8 cellular contexts compared by ENCODE assay signal in the genomic region with DNA sequence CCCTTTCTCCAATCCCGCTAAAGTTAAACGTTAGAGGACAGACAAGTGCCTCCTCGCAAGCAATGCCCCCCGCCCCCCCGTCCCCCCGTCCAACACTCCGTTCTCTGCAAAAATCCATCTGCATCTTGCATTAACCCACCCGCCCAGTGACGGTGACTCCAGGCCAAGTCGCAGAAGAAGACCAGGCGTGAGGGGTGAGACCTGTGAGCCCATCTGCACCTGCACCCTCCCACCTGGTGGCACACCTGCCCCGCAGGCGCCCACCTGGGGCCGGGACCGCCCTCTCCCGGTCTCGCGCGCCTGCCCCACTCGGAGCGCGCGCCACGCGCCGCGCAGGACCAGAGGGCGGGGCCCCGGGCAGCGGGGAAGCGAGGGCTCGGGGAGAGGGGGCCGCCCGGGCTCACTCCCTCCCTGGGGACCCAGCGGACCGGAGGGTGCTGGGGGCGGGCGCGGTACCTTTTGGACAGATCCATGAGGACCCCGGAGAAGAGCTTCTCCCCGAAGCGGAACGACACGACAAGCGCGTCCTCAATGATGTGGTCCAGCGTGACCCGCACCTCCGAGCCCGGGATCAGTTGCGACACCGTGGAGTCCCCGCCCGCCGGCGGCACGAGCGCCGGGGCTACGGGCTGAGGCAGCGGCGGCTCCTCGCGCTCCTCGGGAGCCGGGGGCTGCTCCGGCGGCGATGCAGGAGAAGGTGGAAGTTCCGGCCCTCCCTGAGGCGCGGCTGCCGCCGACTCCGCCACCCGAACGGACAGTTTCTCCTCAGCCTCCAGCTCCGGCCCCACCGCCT. TPM values are rescaled to one million over a fixed set of nuclear protein-coding genes. Genes with fewer than 3 reads are reported as not detected.
A peak's percentile ranks its signal among the peaks of the same experiment; 100 is the strongest.
DNase-seq lines count a peak whose midpoint lies in the region; ATAC-seq, FAIRE-seq and TF ChIP-seq lines count a peak whose summit lies in the region.

No MANE protein-coding gene starts in this region.

- peak; percentile 13 for ATAC-seq in HG03139 (IDR thresholded peaks at IDR 0.05; ENCODE audit: unreplicated experiment)

- H3K9me3 Mint-ChIP-seq in progenitor cell of endocrine pancreas (ENCODE audit: low read depth): no peaks in the 10 kb centered on the region

- FAIRE-seq in urothelium cell line (lab: Jason Lieb, UNC): no peak

- POLR2A ChIA-PET in AG04449 (lab: Yijun Ruan, JAX): interaction anchor here (0.8 to 1.2 kb wide), 2 partner anchors 46 to 109 kb away, joined by 4 read pairs; partner anchors contain the start of gene TTC1

- peak; percentile 29 for TF ChIP-seq POLR2A in GM18951 (IDR thresholded peaks at IDR 0.05; ENCODE audit: extremely low read depth, insufficient read depth, insufficient read length)

- intact Hi-C loops in cardiac septum (cut with DNase I): loop anchor here (5.0 kb wide), 2 partner anchors 49 to 86 kb away; no protein-coding TSS in a partner anchor

- H3K4me3 Mint-ChIP-seq in progenitor cell of endocrine pancreas (ENCODE audit: low read depth): peak overlapping the region; percentile 100

- no peaks in the 10 kb centered on the region for H3K27me3 Mint-ChIP-seq in progenitor cell of endocrine pancreas

- in situ Hi-C loops in GM18951 (cut with MboI; ENCODE audit: low sequenced_read_pairs, unreplicated experiment): no loop called here

- peak; percentile 15 for TF ChIP-seq CTCF in AG04449 (IDR thresholded peaks at IDR 0.05; ENCODE audit: insufficient read depth, low read length, missing control alignments)
- TF ChIP-seq CTCF in progenitor cell of endocrine pancreas (IDR thresholded peaks at IDR 0.05; ENCODE audit: unreplicated experiment): no peak

- H3K27ac Mint-ChIP-seq in progenitor cell of endocrine pancreas: peak overlapping the region; percentile 79

- peaks cover 9% of the 10 kb centered on the region for H3K36me3 Mint-ChIP-seq in progenitor cell of endocrine pancreas (ENCODE audit: insufficient read depth)

- H3K4me1 Mint-ChIP-seq in progenitor cell of endocrine pancreas (ENCODE audit: low read depth): peaks cover 5% of the 10 kb centered on the region

- CTCF ChIA-PET in AG04449 (lab: Yijun Ruan, JAX): interaction anchor here (0.7 to 1.2 kb wide), 5 partner anchors 9 to 96 kb away, joined by 3 read pairs; no protein-coding TSS in a partner anchor

- H3K4me3 ChIP-seq in AG04449 (ENCODE audit: low read depth, low read length): peak overlapping the region; percentile 78

- no peak for DNase-seq in AG04449 (ENCODE audit: low read depth, low spot score)
- peak; percentile 26 for DNase-seq in RPMI7951 (ENCODE audit: low read depth)
- DNase-seq in activated naive CD4-positive, alpha-beta T cell treated with anti-CD3 and anti-CD28 coated beads, Interleukin-2, amount 50 U/mL, for 16 hours: peak; percentile 53
- peak; percentile 78 for DNase-seq in cardiac septum (ENCODE audit: low spot score)
- DNase-seq in progenitor cell of endocrine pancreas (ENCODE audit: low spot score, unreplicated experiment): peak; percentile 33
- peak; percentile 44 for DNase-seq in urothelium cell line (ENCODE audit: low spot score)

RNA-seq across cellular contexts. Expression of gene PWWP2A, which starts 0.7 kb away (rescaled TPM):
- total RNA-seq in RPMI7951 (2014; rRNA removed; shearing (Covaris generic)): 16.1 and 16.6 TPM in 2 replicates
- total RNA-seq in cardiac septum (11.7 TPM), progenitor cell of endocrine pancreas (33.3 and 42.7 TPM in 2 replicates)
